ENCODE assay signal across 8 cellular contexts in the genomic region with DNA sequence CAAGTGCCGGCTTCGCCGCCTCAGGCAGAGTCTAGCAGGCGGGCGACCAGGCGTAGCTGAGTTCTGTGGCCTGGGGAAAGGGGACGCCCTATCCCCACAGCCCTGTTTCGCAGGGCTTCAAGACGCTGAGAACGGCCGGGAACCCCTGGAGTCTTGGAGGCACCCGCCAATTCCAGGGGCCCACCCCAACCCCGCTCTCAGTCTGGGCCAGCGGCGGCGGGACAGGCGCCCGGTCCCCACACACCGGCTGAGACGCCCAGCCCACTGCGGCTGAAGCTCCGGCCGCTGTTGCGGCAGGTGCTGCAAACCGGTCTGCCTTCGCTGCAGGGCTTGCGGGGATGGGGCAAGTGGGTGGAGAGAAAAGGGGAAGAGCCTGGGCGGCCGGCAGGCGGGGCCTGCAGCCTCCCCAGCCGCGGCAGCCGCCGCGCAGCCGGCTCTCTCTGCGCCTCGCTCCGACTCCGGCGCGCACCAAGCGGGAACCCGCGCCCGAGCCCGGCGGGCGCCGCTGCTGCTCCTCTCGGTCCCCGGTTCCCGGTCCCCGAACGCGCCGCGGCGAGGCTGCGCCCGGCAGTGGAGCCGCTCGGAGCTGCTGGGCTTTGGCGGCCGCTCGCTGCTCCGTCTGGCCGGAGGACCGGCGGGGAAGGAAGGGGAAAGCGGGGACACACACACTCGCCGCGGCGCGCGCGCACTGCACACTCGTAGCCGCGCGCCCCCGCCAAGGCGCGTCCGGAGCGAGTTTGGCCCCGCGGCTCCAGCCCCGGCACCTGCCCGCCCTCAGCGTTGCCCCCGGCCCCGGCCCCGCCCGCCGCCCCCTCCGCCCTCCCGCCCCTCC. TPM values are rescaled to one million over a fixed set of nuclear protein-coding genes. Genes with fewer than 3 reads are reported as not detected.
A peak's percentile ranks its signal among the peaks of the same experiment; 100 is the strongest.
DNase-seq lines count a peak whose midpoint lies in the region; ATAC-seq, FAIRE-seq and TF ChIP-seq lines count a peak whose summit lies in the region.

A gene with protein sequence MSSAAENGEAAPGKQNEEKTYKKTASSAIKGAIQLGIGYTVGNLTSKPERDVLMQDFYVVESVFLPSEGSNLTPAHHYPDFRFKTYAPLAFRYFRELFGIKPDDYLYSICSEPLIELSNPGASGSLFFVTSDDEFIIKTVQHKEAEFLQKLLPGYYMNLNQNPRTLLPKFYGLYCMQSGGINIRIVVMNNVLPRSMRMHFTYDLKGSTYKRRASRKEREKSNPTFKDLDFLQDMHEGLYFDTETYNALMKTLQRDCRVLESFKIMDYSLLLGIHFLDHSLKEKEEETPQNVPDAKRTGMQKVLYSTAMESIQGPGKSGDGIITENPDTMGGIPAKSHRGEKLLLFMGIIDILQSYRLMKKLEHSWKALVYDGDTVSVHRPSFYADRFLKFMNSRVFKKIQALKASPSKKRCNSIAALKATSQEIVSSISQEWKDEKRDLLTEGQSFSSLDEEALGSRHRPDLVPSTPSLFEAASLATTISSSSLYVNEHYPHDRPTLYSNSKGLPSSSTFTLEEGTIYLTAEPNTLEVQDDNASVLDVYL (plus strand): TSS at position 437 of the 832 bp plus-strand sequence. CDS start 117,375 bp downstream, outside the sequence.

- peak within 1 kb of the TSS; percentile 38 to 88 (median 72) for H3K4me3 ChIP-seq in spleen

- intact Hi-C loops in spleen (cut with DNase I; ENCODE audit: low total_unique reads), result loop anchor here (10.0 kb wide), 1 partner anchor 110 kb away; no protein-coding TSS in a partner anchor

- TF ChIP-seq CTCF in spleen (IDR thresholded peaks at IDR 0.05 in 8 of 11, conservative IDR thresholded peaks at IDR 0.05 in 3 of 11), result peak in 1 of 11 experiments; percentile 17

- H3K36me3 ChIP-seq in spleen, result no peaks in the 10 kb centered on the region

- no peak for FAIRE-seq in HTR-8/SVneo (lab: Jason Lieb, UNC)

- H3K4me1 ChIP-seq in spleen, result peaks cover 11 to 59% (median 41%) of the 10 kb centered on the region in 6 donors

- no peaks in the 10 kb centered on the region for H3K9me3 ChIP-seq in spleen

- no peak within 1 kb of the TSS for H3K27ac ChIP-seq in caudate nucleus (ENCODE audit: low read depth, low read length)
- peak within 1 kb of the TSS; percentile 68 to 92 (median 86) for H3K27ac ChIP-seq in spleen

- WGBS in spleen, 5 donors, result 0 to 1% (median 1%) methylated on average over 4 to 99 of the region's 99 CpGs

- peak; percentile 46 for TF ChIP-seq POLR2A in GM10847 (IDR thresholded peaks at IDR 0.05; ENCODE audit: extremely low read depth, insufficient read length)
- TF ChIP-seq POLR2A in spleen (IDR thresholded peaks at IDR 0.05), result no peak

- H3K27me3 ChIP-seq in spleen (replicated peaks in 1 of 7), result peaks cover 0 to 56% (median 24%) of the 10 kb centered on the region in 7 donors

- DNase-seq in KBM-7 (peak; percentile 86), SK-N-DZ (ENCODE audit: low spot score) (peak; percentile 72), caudate nucleus (lab: John Stamatoyannopoulos, UW) (peak in 40 of 61 donors; percentile 3 to 74 (median 35)), kidney glomerular epithelial cell (lab: John Stamatoyannopoulos, UW) (peak; percentile 51), spleen (peak; percentile 96), HTR-8/SVneo (ENCODE audit: insufficient read length, low spot score) (no peak)

- in situ Hi-C loops in KBM-7 (cut with MboI; ENCODE audit: low pct_unique_long_range_greater_than_20kb, low sequenced_read_pairs), result loop anchor here (25.0 kb wide), 1 partner anchor 307 kb away; the partner anchor contains the start of gene PRKACG

- ATAC-seq in GM21717 (IDR thresholded peaks at IDR 0.05; ENCODE audit: unreplicated experiment), result peak; percentile 74

RNA-seq across cellular contexts. Expression of the gene that starts here (rescaled TPM):
- not detected in 2 replicates for polyA plus RNA-seq in SK-N-DZ (2014; cell fraction: cytosol; rRNA removed)
- polyA plus RNA-seq in SK-N-DZ (2014; cell fraction: nucleus; rRNA removed), result not detected in 2 replicates
- total RNA-seq in spleen, result 10 to 100 TPM in 1 of 7 donors, 1 to 10 TPM in 6; 4.3 to 10.3 (median 8.0) TPM
- polyA plus RNA-seq in spleen, result 1 to 10 TPM; 1.5 to 2.7 (median 2.3) TPM
